ENCODE assay signal across 8 cellular contexts in genomic region chr1:26786437-26787380, GRCh38. TPM values are rescaled to one million over a fixed set of nuclear protein-coding genes. Genes with fewer than 3 reads are reported as not detected.
DNase-seq lines count a peak whose midpoint lies in the region; ATAC-seq and TF ChIP-seq lines count a peak whose summit lies in the region.

No MANE protein-coding gene starts in this region.

- H3K27me3 Mint-ChIP-seq in MCF 10A (ENCODE audit: insufficient read depth, unreplicated experiment): no peaks in the 10 kb centered on the region

- H3K4me1 Mint-ChIP-seq in MCF 10A (ENCODE audit: insufficient read depth, unreplicated experiment): peaks cover 52% of the 10 kb centered on the region

- H3K4me2 ChIP-seq in DOHH2 (ENCODE audit: low read length): peak overlapping the region; percentile 76

- no TSS peak for BruUV-seq in MCF 10A (replicated peaks; lab: Mats Ljungman, UMichigan)

- H3K9me3 Mint-ChIP-seq in MCF 10A (ENCODE audit: unreplicated experiment): no peaks in the 10 kb centered on the region

- H3K4me3 ChIP-seq in DOHH2 (ENCODE audit: low read length) (peak overlapping the region; percentile 90), gastrocnemius medialis (peak overlapping the region; percentile 69 to 87 (median 84))

- peak overlapping the region; percentile 100 for H3K27ac Mint-ChIP-seq in MCF 10A (ENCODE audit: low read depth, unreplicated experiment)

- intact Hi-C loops in MCF 10A (cut with micrococcal nuclease) (no loop called here), gastrocnemius medialis (cut with DNase I; ENCODE audit: low total_unique reads) (no loop called here)

- peak; percentile 17 to 45 for TF ChIP-seq POLR2A in gastrocnemius medialis (IDR thresholded peaks at IDR 0.05)

- DNase-seq in SK-MEL-5 (ENCODE audit: low read depth, low spot score): peak; percentile 38
- peak; percentile 29 for DNase-seq in MCF 10A (ENCODE audit: unreplicated experiment)
- DNase-seq in iPS-NIHi11 (ENCODE audit: low spot score): peak; percentile 62
- peak; percentile 45 to 68 for DNase-seq in gastrocnemius medialis

- H3K27me3 ChIP-seq in DOHH2 (ENCODE audit: control insufficient read depth, low read length): no peaks in the 10 kb centered on the region
- no peaks in the 10 kb centered on the region for H3K27me3 ChIP-seq in gastrocnemius medialis

- no peaks in the 10 kb centered on the region for H4K20me1 ChIP-seq in DOHH2 (ENCODE audit: control insufficient read depth, insufficient read depth, low read depth, low read length)

- H3K9me2 ChIP-seq in DOHH2 (replicated peaks; ENCODE audit: control insufficient read depth, low read length): no peaks in the 10 kb centered on the region

- H3K27ac ChIP-seq in DOHH2 (ENCODE audit: low read depth, low read length) (peak overlapping the region; percentile 92), gastrocnemius medialis (peak overlapping the region; percentile 93 to 99 (median 98))

- H3K79me2 ChIP-seq in DOHH2 (ENCODE audit: control insufficient read depth, low read length): peaks cover 11% of the 10 kb centered on the region

- peak overlapping the region; percentile 97 for H3K4me3 Mint-ChIP-seq in MCF 10A (ENCODE audit: unreplicated experiment)

- POLR2A ChIA-PET in MCF 10A (lab: Yijun Ruan, JAX): interaction anchor here (1.1 to 5.2 kb wide), 15 partner anchors 10 to 315 kb away, joined by 3 to 109 read pairs (median 8); partner anchors contain the start of genes ARID1A, GPN2 and HMGN2

- peaks cover 29% of the 10 kb centered on the region for H3K36me3 ChIP-seq in DOHH2 (ENCODE audit: control insufficient read depth, low read length)
- peaks cover 0 to under 1% of the 10 kb centered on the region in 2 donors for H3K36me3 ChIP-seq in gastrocnemius medialis

- ATAC-seq in HG03342 (IDR thresholded peaks at IDR 0.05; ENCODE audit: unreplicated experiment) (peak; percentile 25), gastrocnemius medialis (peak; percentile 12 to 17), HG03565 (IDR thresholded peaks at IDR 0.05; ENCODE audit: unreplicated experiment) (no peak), HG03460 (IDR thresholded peaks at IDR 0.05; ENCODE audit: unreplicated experiment) (no peak)

- in situ Hi-C loops in SK-MEL-5 (cut with HindIII; ENCODE audit: low pct_unique_long_range_greater_than_20kb, low sequenced_read_pairs) (no loop called here), gastrocnemius medialis (cut with MboI; ENCODE audit: low sequenced_read_pairs in 4 of 4) (loop anchor here (5.0 to 10.0 kb wide), 2 partner anchors 92 to 94 kb away; partner anchors contain the start of gene ARID1A (in 1 of the 4))

- H3K9me3 ChIP-seq in DOHH2 (ENCODE audit: control insufficient read depth, insufficient read depth, low read length) (no peaks in the 10 kb centered on the region), gastrocnemius medialis (no peaks in the 10 kb centered on the region)

- CTCF ChIA-PET in MCF 10A (lab: Yijun Ruan, JAX): interaction anchor here (0.7 to 7.1 kb wide), 9 partner anchors 7 to 1358 kb away, joined by 3 to 184 read pairs (median 3); no protein-coding TSS in a partner anchor

- peaks cover 53% of the 10 kb centered on the region for H3F3A ChIP-seq in DOHH2 (ENCODE audit: control insufficient read depth, insufficient read depth)

- no peak for TF ChIP-seq CTCF in DOHH2 (IDR thresholded peaks at IDR 0.05; ENCODE audit: low read depth, low read length, poor library complexity, severe bottlenecking)
- TF ChIP-seq CTCF in MCF 10A (IDR thresholded peaks at IDR 0.05; ENCODE audit: unreplicated experiment): no peak
- no peak for TF ChIP-seq CTCF in gastrocnemius medialis (IDR thresholded peaks at IDR 0.05 in 4 of 5, conservative IDR thresholded peaks at IDR 0.05 in 1 of 5)

- H3K4me1 ChIP-seq in DOHH2 (ENCODE audit: control insufficient read depth, low read length) (peaks cover 69% of the 10 kb centered on the region), gastrocnemius medialis (peaks cover 54 to 76% of the 10 kb centered on the region in 2 donors)

- peaks cover 19% of the 10 kb centered on the region for H3K36me3 Mint-ChIP-seq in MCF 10A (ENCODE audit: insufficient read depth, unreplicated experiment)

RNA-seq across cellular contexts. Expression of gene PIGV, which starts 1.0 kb away (rescaled TPM):
- 18.8 and 19.0 TPM in 2 replicates for total RNA-seq in SK-MEL-5 (2014; rRNA removed; shearing (Covaris generic))
- 13.2 and 13.4 TPM in 2 replicates for polyA plus RNA-seq in SK-MEL-5 (2015; cell fraction: cytosol; rRNA removed)
- 12.5 and 14.6 TPM in 2 replicates for polyA plus RNA-seq in SK-MEL-5 (2015; cell fraction: nucleus; rRNA removed)
- 13.3 and 14.7 TPM in 2 replicates for total RNA-seq in MCF 10A (2022)
- total RNA-seq in gastrocnemius medialis: 10 to 100 TPM in 1 of 4 donors, 1 to 10 TPM in 3; 2.9 to 16.0 (median 5.8) TPM

RNA-seq across cellular contexts. Expression of gene ZDHHC18, which starts 39.8 kb away (rescaled TPM):
- total RNA-seq in SK-MEL-5 (2014; rRNA removed; shearing (Covaris generic)): 9.5 and 11.0 TPM in 2 replicates
- 24.4 and 30.0 TPM in 2 replicates for polyA plus RNA-seq in SK-MEL-5 (2015; cell fraction: cytosol; rRNA removed)
- 40.4 and 42.5 TPM in 2 replicates for polyA plus RNA-seq in SK-MEL-5 (2015; cell fraction: nucleus; rRNA removed)
- total RNA-seq in MCF 10A (2022) (14.0 and 15.5 TPM in 2 replicates), gastrocnemius medialis (10 to 100 TPM in 3 of 4 donors, 1 to 10 TPM in 1; 8.1 to 16.3 (median 12.5) TPM)

Comparison
In these comparisons a context has a peak if more than half of its experiments do, and no peak if none do; other contexts are left out.
1. ATAC-seq: peak in HG03342 (single experiment) and gastrocnemius medialis (2 of 2); none in HG03565 (single experiment) and HG03460 (single experiment).
2. Peak in every context shown above with its lines, with median percentiles within 50 percentile points of each other: DNase-seq.